In the genomic region with DNA sequence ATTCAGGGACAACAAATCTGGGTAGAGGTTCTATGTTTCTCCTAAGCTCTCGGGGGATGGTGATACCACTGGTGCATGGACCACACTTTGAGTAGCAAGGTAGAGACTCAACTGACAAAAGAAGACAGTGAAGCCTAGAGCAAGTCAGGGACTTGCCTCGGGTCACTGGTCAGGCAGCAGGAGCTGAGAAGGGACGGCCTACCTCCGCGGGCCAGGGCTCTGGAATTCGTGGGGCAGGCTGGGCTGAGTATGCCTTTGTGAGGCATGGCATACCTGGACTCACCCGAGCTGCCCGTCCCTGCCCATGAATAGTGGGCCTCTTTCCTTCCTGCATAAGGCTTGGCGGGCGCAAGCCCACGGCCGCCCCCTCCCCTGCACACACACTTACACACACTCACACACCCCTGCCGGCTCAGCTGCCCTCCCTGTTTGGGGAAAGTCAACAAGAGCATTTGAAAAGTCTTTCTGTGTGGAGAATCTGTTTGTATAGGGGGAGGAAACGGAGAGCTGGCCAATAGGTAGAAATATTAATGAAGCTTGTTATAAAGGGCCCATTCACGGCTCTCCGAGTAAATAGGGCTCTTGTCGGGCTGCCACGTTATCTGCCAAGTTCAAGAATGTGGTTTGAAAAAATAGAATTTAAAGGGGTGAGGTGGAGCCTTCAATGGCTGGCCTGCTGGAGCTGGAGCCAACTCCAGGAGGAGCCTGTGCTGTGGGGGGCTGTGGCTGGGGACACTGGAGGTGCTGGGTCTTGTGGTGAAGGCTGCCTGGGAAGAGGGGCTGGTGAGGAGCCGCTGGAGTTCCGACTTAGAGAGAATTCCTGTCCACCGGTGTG, we compare ENCODE assay signal across 1 cellular context.
TF ChIP-seq lines count a peak whose summit lies in the region.

No MANE protein-coding gene starts in this region.

TF ChIP-seq in HepG2, 621 proteins besides CTCF, POLR2A, EP300 and RAD21 (continued from another document and continues in another):
- TF ChIP-seq ZNF430 (CRISPR knock-in tag; IDR thresholded peaks at IDR 0.05) (peak; percentile 86; the same call in 1 of the 2 replicates), TBX3 (IDR thresholded peaks at IDR 0.05; ENCODE audit: borderline replicate concordance) (peak; percentile 85), ZNF253 (CRISPR knock-in tag; IDR thresholded peaks at IDR 0.05; ENCODE audit: borderline replicate concordance) (0 out of 2 replicates have a peak, but pooled peaks have one; percentile 47), HNF4A (CRISPR knock-in tag; IDR thresholded peaks at IDR 0.05) (peak; percentile 81), SRF (IDR thresholded peaks at IDR 0.05; ENCODE audit: low read depth, low read length) (peak; percentile 66; the same call in 1 of the 2 replicates), NKX3-1 (CRISPR knock-in tag; IDR thresholded peaks at IDR 0.05) (no peak), ZNF556 (CRISPR knock-in tag; IDR thresholded peaks at IDR 0.05; ENCODE audit: borderline replicate concordance) (peak; percentile 19; the same call in 1 of the 2 replicates), MEF2D (CRISPR knock-in tag; IDR thresholded peaks at IDR 0.05) (0 out of 2 replicates have a peak, but pooled peaks have one; percentile 19), ESRRA (CRISPR knock-in tag; IDR thresholded peaks at IDR 0.05; ENCODE audit: low read depth) (peak; percentile 55), ZNF883 (CRISPR knock-in tag; IDR thresholded peaks at IDR 0.05; ENCODE audit: not compliant biosample characterization) (peak; percentile 25), TSC22D2 (CRISPR knock-in tag; IDR thresholded peaks at IDR 0.05; ENCODE audit: borderline replicate concordance) (peak; percentile 40; the same call in 1 of the 2 replicates), SOX13 (IDR thresholded peaks at IDR 0.05) (0 out of 2 replicates have a peak, but pooled peaks have one; percentile 29), SOX13 (CRISPR knock-in tag; conservative IDR thresholded peaks at IDR 0.05 in 1 of 2, IDR thresholded peaks at IDR 0.05 in 1 of 2) (peak in 1 of 2 experiments; percentile 93; a peak in 2 of 4 replicates), ZNF589 (CRISPR knock-in tag; conservative IDR thresholded peaks at IDR 0.05) (0 out of 2 replicates have a peak, but pooled peaks have one; percentile 62), THAP11 (CRISPR knock-in tag; IDR thresholded peaks at IDR 0.05) (peak; percentile 74), HNF4G (IDR thresholded peaks at IDR 0.05; ENCODE audit: borderline replicate concordance, low read depth, low read length) (peak; percentile 60; the same call in 1 of the 2 replicates), HNF4G (CRISPR knock-in tag; IDR thresholded peaks at IDR 0.05; ENCODE audit: borderline replicate concordance, low read depth) (no peak), MED1 (CRISPR knock-in tag; IDR thresholded peaks at IDR 0.05) (peak; percentile 88), CREB1 (IDR thresholded peaks at IDR 0.05) (no peak), CREB1 (CRISPR knock-in tag; IDR thresholded peaks at IDR 0.05) (peak; percentile 84), GATAD2A (CRISPR knock-in tag; IDR thresholded peaks at IDR 0.05) (peak; percentile 98), HMG20A (CRISPR knock-in tag; IDR thresholded peaks at IDR 0.05; ENCODE audit: borderline replicate concordance) (peak; percentile 94), ZNF746 (CRISPR knock-in tag; IDR thresholded peaks at IDR 0.05) (peak; percentile 96; the same call in 1 of the 2 replicates), SRY (CRISPR knock-in tag; IDR thresholded peaks at IDR 0.05) (peak; percentile 65; the same call in 1 of the 2 replicates), TCF12 (IDR thresholded peaks at IDR 0.05) (no peak), TCF12 (CRISPR knock-in tag; IDR thresholded peaks at IDR 0.05) (peak; percentile 80), SAFB2 (CRISPR knock-in tag; IDR thresholded peaks at IDR 0.05; ENCODE audit: borderline replicate concordance, low read depth) (0 out of 2 replicates have a peak, but pooled peaks have one; percentile 32), ZNF350 (CRISPR knock-in tag; IDR thresholded peaks at IDR 0.05; ENCODE audit: borderline replicate concordance, low read depth) (peak; percentile 90), CEBPG (CRISPR knock-in tag; IDR thresholded peaks at IDR 0.05) (peak; percentile 46), KLF16 (CRISPR knock-in tag; IDR thresholded peaks at IDR 0.05) (peak in 1 of 2 experiments; percentile 55; a peak in 1 of 4 replicates), REXO4 (CRISPR knock-in tag; IDR thresholded peaks at IDR 0.05; ENCODE audit: borderline replicate concordance) (no peak), SP4 (CRISPR knock-in tag; IDR thresholded peaks at IDR 0.05) (peak; percentile 76), POLR2G (IDR thresholded peaks at IDR 0.05; ENCODE audit: low read depth, low read length) (peak; percentile 72), CHD2 (IDR thresholded peaks at IDR 0.05; ENCODE audit: low read depth, low read length) (0 out of 2 replicates have a peak, but pooled peaks have one; percentile 38), GTF3A (CRISPR knock-in tag; conservative IDR thresholded peaks at IDR 0.05) (no peak), NR2F1 (CRISPR knock-in tag; IDR thresholded peaks at IDR 0.05) (0 out of 4 replicates have a peak, but pooled peaks of 1 of the 2 experiments have one; percentile 13), CCAR2 (optimal IDR thresholded peaks at IDR 0.05; ENCODE audit: low read depth, low read length) (peak; percentile 50), NR2F6 (IDR thresholded peaks at IDR 0.05) (peak; percentile 75), NR2F6 (CRISPR knock-in tag; IDR thresholded peaks at IDR 0.05) (peak; percentile 88)
- TF ChIP-seq, protein P1, sequence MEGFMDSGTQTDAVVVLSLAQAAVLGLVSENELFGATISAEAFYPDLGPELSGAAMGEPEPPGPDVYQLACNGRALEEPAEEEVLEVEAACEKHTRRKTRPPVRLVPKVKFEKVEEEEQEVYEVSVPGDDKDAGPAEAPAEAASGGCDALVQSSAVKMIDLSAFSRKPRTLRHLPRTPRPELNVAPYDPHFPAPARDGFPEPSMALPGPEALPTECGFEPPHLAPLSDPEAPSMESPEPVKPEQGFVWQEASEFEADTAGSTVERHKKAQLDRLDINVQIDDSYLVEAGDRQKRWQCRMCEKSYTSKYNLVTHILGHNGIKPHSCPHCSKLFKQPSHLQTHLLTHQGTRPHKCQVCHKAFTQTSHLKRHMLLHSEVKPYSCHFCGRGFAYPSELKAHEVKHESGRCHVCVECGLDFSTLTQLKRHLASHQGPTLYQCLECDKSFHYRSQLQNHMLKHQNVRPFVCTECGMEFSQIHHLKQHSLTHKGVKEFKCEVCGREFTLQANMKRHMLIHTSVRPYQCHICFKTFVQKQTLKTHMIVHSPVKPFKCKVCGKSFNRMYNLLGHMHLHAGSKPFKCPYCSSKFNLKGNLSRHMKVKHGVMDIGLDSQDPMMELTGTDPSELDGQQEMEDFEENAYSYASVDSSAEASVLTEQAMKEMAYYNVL (CRISPR knock-in tag; IDR thresholded peaks at IDR 0.05; ENCODE audit: borderline replicate concordance): peak; percentile 66; the same call in 1 of the 2 replicates
- TF ChIP-seq, protein P2, sequence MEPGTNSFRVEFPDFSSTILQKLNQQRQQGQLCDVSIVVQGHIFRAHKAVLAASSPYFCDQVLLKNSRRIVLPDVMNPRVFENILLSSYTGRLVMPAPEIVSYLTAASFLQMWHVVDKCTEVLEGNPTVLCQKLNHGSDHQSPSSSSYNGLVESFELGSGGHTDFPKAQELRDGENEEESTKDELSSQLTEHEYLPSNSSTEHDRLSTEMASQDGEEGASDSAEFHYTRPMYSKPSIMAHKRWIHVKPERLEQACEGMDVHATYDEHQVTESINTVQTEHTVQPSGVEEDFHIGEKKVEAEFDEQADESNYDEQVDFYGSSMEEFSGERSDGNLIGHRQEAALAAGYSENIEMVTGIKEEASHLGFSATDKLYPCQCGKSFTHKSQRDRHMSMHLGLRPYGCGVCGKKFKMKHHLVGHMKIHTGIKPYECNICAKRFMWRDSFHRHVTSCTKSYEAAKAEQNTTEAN (CRISPR knock-in tag; conservative IDR thresholded peaks at IDR 0.05): peak; percentile 100
- TF ChIP-seq, protein P3, sequence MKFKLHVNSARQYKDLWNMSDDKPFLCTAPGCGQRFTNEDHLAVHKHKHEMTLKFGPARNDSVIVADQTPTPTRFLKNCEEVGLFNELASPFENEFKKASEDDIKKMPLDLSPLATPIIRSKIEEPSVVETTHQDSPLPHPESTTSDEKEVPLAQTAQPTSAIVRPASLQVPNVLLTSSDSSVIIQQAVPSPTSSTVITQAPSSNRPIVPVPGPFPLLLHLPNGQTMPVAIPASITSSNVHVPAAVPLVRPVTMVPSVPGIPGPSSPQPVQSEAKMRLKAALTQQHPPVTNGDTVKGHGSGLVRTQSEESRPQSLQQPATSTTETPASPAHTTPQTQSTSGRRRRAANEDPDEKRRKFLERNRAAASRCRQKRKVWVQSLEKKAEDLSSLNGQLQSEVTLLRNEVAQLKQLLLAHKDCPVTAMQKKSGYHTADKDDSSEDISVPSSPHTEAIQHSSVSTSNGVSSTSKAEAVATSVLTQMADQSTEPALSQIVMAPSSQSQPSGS (CRISPR knock-in tag; IDR thresholded peaks at IDR 0.05): 0 out of 2 replicates have a peak, but pooled peaks have one; percentile 49
- TF ChIP-seq, protein P4, sequence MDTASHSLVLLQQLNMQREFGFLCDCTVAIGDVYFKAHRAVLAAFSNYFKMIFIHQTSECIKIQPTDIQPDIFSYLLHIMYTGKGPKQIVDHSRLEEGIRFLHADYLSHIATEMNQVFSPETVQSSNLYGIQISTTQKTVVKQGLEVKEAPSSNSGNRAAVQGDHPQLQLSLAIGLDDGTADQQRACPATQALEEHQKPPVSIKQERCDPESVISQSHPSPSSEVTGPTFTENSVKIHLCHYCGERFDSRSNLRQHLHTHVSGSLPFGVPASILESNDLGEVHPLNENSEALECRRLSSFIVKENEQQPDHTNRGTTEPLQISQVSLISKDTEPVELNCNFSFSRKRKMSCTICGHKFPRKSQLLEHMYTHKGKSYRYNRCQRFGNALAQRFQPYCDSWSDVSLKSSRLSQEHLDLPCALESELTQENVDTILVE (CRISPR knock-in tag; IDR thresholded peaks at IDR 0.05): peak; percentile 69; the same call in 1 of the 2 replicates
- TF ChIP-seq, protein P5, sequence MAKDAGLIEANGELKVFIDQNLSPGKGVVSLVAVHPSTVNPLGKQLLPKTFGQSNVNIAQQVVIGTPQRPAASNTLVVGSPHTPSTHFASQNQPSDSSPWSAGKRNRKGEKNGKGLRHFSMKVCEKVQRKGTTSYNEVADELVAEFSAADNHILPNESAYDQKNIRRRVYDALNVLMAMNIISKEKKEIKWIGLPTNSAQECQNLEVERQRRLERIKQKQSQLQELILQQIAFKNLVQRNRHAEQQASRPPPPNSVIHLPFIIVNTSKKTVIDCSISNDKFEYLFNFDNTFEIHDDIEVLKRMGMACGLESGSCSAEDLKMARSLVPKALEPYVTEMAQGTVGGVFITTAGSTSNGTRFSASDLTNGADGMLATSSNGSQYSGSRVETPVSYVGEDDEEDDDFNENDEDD (CRISPR knock-in tag; IDR thresholded peaks at IDR 0.05; ENCODE audit: borderline replicate concordance): peak; percentile 73; the same call in 1 of the 2 replicates
- TF ChIP-seq, protein P6, sequence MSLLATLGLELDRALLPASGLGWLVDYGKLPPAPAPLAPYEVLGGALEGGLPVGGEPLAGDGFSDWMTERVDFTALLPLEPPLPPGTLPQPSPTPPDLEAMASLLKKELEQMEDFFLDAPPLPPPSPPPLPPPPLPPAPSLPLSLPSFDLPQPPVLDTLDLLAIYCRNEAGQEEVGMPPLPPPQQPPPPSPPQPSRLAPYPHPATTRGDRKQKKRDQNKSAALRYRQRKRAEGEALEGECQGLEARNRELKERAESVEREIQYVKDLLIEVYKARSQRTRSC (CRISPR knock-in tag; IDR thresholded peaks at IDR 0.05; ENCODE audit: low read depth): no peak
- TF ChIP-seq, protein P7, sequence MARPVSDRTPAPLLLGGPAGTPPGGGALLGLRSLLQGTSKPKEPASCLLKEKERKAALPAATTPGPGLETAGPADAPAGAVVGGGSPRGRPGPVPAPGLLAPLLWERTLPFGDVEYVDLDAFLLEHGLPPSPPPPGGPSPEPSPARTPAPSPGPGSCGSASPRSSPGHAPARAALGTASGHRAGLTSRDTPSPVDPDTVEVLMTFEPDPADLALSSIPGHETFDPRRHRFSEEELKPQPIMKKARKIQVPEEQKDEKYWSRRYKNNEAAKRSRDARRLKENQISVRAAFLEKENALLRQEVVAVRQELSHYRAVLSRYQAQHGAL (CRISPR knock-in tag; IDR thresholded peaks at IDR 0.05; ENCODE audit: not compliant biosample characterization): no peak
- TF ChIP-seq, protein P8, sequence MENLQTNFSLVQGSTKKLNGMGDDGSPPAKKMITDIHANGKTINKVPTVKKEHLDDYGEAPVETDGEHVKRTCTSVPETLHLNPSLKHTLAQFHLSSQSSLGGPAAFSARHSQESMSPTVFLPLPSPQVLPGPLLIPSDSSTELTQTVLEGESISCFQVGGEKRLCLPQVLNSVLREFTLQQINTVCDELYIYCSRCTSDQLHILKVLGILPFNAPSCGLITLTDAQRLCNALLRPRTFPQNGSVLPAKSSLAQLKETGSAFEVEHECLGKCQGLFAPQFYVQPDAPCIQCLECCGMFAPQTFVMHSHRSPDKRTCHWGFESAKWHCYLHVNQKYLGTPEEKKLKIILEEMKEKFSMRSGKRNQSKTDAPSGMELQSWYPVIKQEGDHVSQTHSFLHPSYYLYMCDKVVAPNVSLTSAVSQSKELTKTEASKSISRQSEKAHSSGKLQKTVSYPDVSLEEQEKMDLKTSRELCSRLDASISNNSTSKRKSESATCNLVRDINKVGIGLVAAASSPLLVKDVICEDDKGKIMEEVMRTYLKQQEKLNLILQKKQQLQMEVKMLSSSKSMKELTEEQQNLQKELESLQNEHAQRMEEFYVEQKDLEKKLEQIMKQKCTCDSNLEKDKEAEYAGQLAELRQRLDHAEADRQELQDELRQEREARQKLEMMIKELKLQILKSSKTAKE (CRISPR knock-in tag; IDR thresholded peaks at IDR 0.05; ENCODE audit: borderline replicate concordance): peak; percentile 96
- TF ChIP-seq, protein P9, sequence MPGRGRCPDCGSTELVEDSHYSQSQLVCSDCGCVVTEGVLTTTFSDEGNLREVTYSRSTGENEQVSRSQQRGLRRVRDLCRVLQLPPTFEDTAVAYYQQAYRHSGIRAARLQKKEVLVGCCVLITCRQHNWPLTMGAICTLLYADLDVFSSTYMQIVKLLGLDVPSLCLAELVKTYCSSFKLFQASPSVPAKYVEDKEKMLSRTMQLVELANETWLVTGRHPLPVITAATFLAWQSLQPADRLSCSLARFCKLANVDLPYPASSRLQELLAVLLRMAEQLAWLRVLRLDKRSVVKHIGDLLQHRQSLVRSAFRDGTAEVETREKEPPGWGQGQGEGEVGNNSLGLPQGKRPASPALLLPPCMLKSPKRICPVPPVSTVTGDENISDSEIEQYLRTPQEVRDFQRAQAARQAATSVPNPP (CRISPR knock-in tag; IDR thresholded peaks at IDR 0.05): 0 out of 2 replicates have a peak, but pooled peaks have one; percentile 57
